In the genomic region with DNA sequence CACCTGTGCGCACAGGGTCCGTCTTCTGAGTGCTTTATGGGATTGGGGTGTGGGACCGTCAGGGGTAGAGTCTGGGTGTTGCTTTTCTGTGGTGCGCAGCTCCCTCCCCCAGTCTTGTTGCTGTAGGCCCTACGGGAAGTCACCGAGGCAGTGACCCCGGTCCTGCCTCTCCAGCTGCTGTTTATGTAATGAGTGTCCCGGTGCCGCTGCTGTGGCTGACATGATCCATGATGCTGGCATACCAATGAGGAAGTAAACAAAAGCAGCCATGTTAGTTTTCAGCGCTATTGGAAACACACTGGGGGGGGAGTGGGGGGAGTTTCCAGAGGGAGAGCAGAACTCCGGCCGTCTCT, we compare ENCODE assay signal across 8 cellular contexts. TPM values are rescaled to one million over a fixed set of nuclear protein-coding genes. Genes with fewer than 3 reads are reported as not detected.
A peak's percentile ranks its signal among the peaks of the same experiment; 100 is the strongest.
DNase-seq lines count a peak whose midpoint lies in the region; ATAC-seq, FAIRE-seq and TF ChIP-seq lines count a peak whose summit lies in the region.

No MANE protein-coding gene starts in this region.

- peaks cover 28 to 46% of the 10 kb centered on the region in 2 experiments for H3K4me1 ChIP-seq in SK-N-SH (ENCODE audit: control insufficient read depth in 1 of 2, insufficient read depth in 2 of 2, low read depth in 1 of 2, low read length in 1 of 2)
- peaks cover 43% of the 10 kb centered on the region for H3K4me1 ChIP-seq in body of pancreas
- peaks cover 8% of the 10 kb centered on the region for H3K4me1 ChIP-seq in iPS-15b (ENCODE audit: control insufficient read depth, insufficient read depth, low read length)
- peaks cover 45 to 47% of the 10 kb centered on the region in 2 donors for H3K4me1 ChIP-seq in gastrocnemius medialis

- TF ChIP-seq POLR2A in body of pancreas (IDR thresholded peaks at IDR 0.05) (peak; percentile 78 to 97 (median 96)), gastrocnemius medialis (IDR thresholded peaks at IDR 0.05) (no peak)

- peaks cover 26% of the 10 kb centered on the region for H3F3A ChIP-seq in SK-N-SH (replicated peaks; ENCODE audit: insufficient read depth)

- H3K4me3 ChIP-seq in SK-N-SH (ENCODE audit: low read depth in 2 of 2, low read length in 1 of 2) (peak overlapping the region; percentile 56 to 99), body of pancreas (peak overlapping the region; percentile 39 to 78), iPS-15b (ENCODE audit: low read depth, low read length) (peak overlapping the region; percentile 87), gastrocnemius medialis (peak overlapping the region; percentile 62 to 90 (median 80))

- in situ Hi-C loops in gastrocnemius medialis (cut with MboI; ENCODE audit: low sequenced_read_pairs in 4 of 4), result no loop called here

- 0% methylated on average over 8 of the region's 12 CpGs for WGBS in SK-N-SH (ENCODE audit: low lambda C conversion rate)
- 0% methylated on average over 3 to 12 of the region's 12 CpGs for WGBS in body of pancreas, 2 donors

- H3K27me3 ChIP-seq in SK-N-SH (ENCODE audit: insufficient read depth) (no peaks in the 10 kb centered on the region), body of pancreas (no peaks in the 10 kb centered on the region), iPS-15b (ENCODE audit: control insufficient read depth, insufficient read depth, low read length) (no peaks in the 10 kb centered on the region), gastrocnemius medialis (no peaks in the 10 kb centered on the region)

- ATAC-seq in body of pancreas (peak; percentile 47), gastrocnemius medialis (peak; percentile 20 to 27), HG03045 (IDR thresholded peaks at IDR 0.05; ENCODE audit: unreplicated experiment) (no peak), HG03097 (IDR thresholded peaks at IDR 0.05; ENCODE audit: low FRiP score, unreplicated experiment) (no peak)

- H3K9ac ChIP-seq in SK-N-SH (peak overlapping the region; percentile 99), iPS-15b (ENCODE audit: low read depth, low read length) (peak overlapping the region; percentile 81)

- no peak for TF ChIP-seq RAD21 in SK-N-SH (IDR thresholded peaks at IDR 0.05; ENCODE audit: low read length)

- peaks cover 74% of the 10 kb centered on the region for H3K79me2 ChIP-seq in SK-N-SH (ENCODE audit: insufficient read depth)

- POLR2A ChIA-PET in SK-N-SH (lab: Yijun Ruan, JAX), result interaction anchor here (0.6 to 3.5 kb wide), 10 partner anchors 16 to 225 kb away, joined by 3 to 33 read pairs (median 4); a partner anchor contains a TSS

- H3K27ac ChIP-seq in C4-2B (peak overlapping the region; percentile 97), SK-N-SH (ENCODE audit: low read depth in 2 of 2, low read length in 1 of 2) (peak overlapping the region; percentile 92 to 93), body of pancreas (peak overlapping the region; percentile 95 to 100 (median 96)), gastrocnemius medialis (peak overlapping the region; percentile 99 to 100 (median 100))

- DNase-seq in HTR-8/SVneo (ENCODE audit: insufficient read length, low spot score) (no peak), SK-N-SH (peak; percentile 57), body of pancreas (peak; percentile 87 to 96 (median 92)), gastrocnemius medialis (peak; percentile 78 to 84)

- H2AFZ ChIP-seq in SK-N-SH (ENCODE audit: low read depth), result no peak overlapping the region

- peak; percentile 52 for FAIRE-seq in HTR-8/SVneo (lab: Jason Lieb, UNC)

- H3K4me2 ChIP-seq in SK-N-SH, result peak overlapping the region; percentile 96

- intact Hi-C loops in body of pancreas (cut with DNase I), result no loop called here
- intact Hi-C loops in gastrocnemius medialis (cut with DNase I; ENCODE audit: low total_unique reads), result no loop called here

- no peak for TF ChIP-seq CTCF in C4-2B (conservative IDR thresholded peaks at IDR 0.05)
- no peak for TF ChIP-seq CTCF in SK-N-SH (IDR thresholded peaks at IDR 0.05)
- TF ChIP-seq CTCF in body of pancreas (IDR thresholded peaks at IDR 0.05), result no peak
- no peak for TF ChIP-seq CTCF in gastrocnemius medialis (IDR thresholded peaks at IDR 0.05 in 4 of 5, conservative IDR thresholded peaks at IDR 0.05 in 1 of 5)

- CTCF ChIA-PET in SK-N-SH (lab: Yijun Ruan, JAX), result interaction anchor here (0.8 to 4.7 kb wide), 19 partner anchors 8 to 143 kb away, joined by 3 to 56 read pairs (median 8); a partner anchor contains a TSS

- H4K20me1 ChIP-seq in SK-N-SH (ENCODE audit: insufficient read depth), result peaks cover 53% of the 10 kb centered on the region

- peaks cover 0 to 4% of the 10 kb centered on the region in 2 experiments for H3K36me3 ChIP-seq in SK-N-SH (replicated peaks in 1 of 2; ENCODE audit: control insufficient read depth in 1 of 2, insufficient read depth in 2 of 2, low read length in 1 of 2)
- no peaks in the 10 kb centered on the region for H3K36me3 ChIP-seq in body of pancreas (replicated peaks in 1 of 2; ENCODE audit: insufficient read depth in 1 of 2, low read depth in 2 of 2)
- H3K36me3 ChIP-seq in iPS-15b (ENCODE audit: control insufficient read depth, insufficient read depth, low read length), result peaks cover 5% of the 10 kb centered on the region
- no peaks in the 10 kb centered on the region for H3K36me3 ChIP-seq in gastrocnemius medialis

- no peak for TF ChIP-seq EP300 in SK-N-SH (IDR thresholded peaks at IDR 0.05; ENCODE audit: borderline replicate concordance in 1 of 2, low read depth in 1 of 2, low read length in 1 of 2)

- no peaks in the 10 kb centered on the region for H3K9me2 ChIP-seq in SK-N-SH

- H3K9me3 ChIP-seq in SK-N-SH, result no peaks in the 10 kb centered on the region
- H3K9me3 ChIP-seq in body of pancreas, result no peaks in the 10 kb centered on the region
- no peaks in the 10 kb centered on the region for H3K9me3 ChIP-seq in iPS-15b (ENCODE audit: control insufficient read depth, insufficient read depth, low read length)
- no peaks in the 10 kb centered on the region for H3K9me3 ChIP-seq in gastrocnemius medialis

TF ChIP-seq in SK-N-SH, 30 proteins besides CTCF, POLR2A, EP300 and RAD21:
- TF ChIP-seq SIN3A (IDR thresholded peaks at IDR 0.05; ENCODE audit: borderline replicate concordance, low read depth, low read length), result 0 out of 2 replicates have a peak, but pooled peaks have one; percentile 45
- TF ChIP-seq JUND (IDR thresholded peaks at IDR 0.05), result no peak
- peak; percentile 77 for TF ChIP-seq YY1 (IDR thresholded peaks at IDR 0.05; ENCODE audit: low read depth)
- peak; percentile 77 for TF ChIP-seq MXI1 (IDR thresholded peaks at IDR 0.05; ENCODE audit: low read depth, low read length)
- 0 out of 2 replicates have a peak, but pooled peaks have one; percentile 7 for TF ChIP-seq TEAD4 (IDR thresholded peaks at IDR 0.05; ENCODE audit: borderline replicate concordance, insufficient read depth)
- TF ChIP-seq, protein P1, sequence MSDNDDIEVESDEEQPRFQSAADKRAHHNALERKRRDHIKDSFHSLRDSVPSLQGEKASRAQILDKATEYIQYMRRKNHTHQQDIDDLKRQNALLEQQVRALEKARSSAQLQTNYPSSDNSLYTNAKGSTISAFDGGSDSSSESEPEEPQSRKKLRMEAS (IDR thresholded peaks at IDR 0.05; ENCODE audit: low read depth), result 0 out of 2 replicates have a peak, but pooled peaks have one; percentile 6
- TF ChIP-seq, protein P2, sequence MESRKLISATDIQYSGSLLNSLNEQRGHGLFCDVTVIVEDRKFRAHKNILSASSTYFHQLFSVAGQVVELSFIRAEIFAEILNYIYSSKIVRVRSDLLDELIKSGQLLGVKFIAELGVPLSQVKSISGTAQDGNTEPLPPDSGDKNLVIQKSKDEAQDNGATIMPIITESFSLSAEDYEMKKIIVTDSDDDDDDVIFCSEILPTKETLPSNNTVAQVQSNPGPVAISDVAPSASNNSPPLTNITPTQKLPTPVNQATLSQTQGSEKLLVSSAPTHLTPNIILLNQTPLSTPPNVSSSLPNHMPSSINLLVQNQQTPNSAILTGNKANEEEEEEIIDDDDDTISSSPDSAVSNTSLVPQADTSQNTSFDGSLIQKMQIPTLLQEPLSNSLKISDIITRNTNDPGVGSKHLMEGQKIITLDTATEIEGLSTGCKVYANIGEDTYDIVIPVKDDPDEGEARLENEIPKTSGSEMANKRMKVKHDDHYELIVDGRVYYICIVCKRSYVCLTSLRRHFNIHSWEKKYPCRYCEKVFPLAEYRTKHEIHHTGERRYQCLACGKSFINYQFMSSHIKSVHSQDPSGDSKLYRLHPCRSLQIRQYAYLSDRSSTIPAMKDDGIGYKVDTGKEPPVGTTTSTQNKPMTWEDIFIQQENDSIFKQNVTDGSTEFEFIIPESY (IDR thresholded peaks at IDR 0.05; ENCODE audit: borderline replicate concordance, low read depth), result no peak
- TF ChIP-seq, protein P3, sequence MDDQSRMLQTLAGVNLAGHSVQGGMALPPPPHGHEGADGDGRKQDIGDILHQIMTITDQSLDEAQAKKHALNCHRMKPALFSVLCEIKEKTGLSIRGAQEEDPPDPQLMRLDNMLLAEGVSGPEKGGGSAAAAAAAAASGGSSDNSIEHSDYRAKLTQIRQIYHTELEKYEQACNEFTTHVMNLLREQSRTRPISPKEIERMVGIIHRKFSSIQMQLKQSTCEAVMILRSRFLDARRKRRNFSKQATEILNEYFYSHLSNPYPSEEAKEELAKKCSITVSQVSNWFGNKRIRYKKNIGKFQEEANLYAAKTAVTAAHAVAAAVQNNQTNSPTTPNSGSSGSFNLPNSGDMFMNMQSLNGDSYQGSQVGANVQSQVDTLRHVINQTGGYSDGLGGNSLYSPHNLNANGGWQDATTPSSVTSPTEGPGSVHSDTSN (IDR thresholded peaks at IDR 0.05), result 0 out of 2 replicates have a peak, but pooled peaks have one; percentile 17

RNA-seq across cellular contexts. Expression of a gene that starts 1.1 kb away (rescaled TPM):
- 67.0 and 108 TPM in 2 replicates for polyA plus RNA-seq in SK-N-SH (2012; rRNA removed)
- polyA plus RNA-seq in SK-N-SH (2012; cell fraction: cytosol; rRNA removed), result 70.8 and 98.8 TPM in 2 replicates
- polyA plus RNA-seq in SK-N-SH (2012; cell fraction: nucleus; rRNA removed), result 83.2 and 87.9 TPM in 2 replicates
- total RNA-seq in body of pancreas, result 100 to 1,000 TPM; 121 to 156 TPM
- 100 to 1,000 TPM; 113 to 222 (median 138) TPM for total RNA-seq in gastrocnemius medialis

Comparison
In these comparisons a context has a peak if more than half of its experiments do, and no peak if none do; other contexts are left out.
1. ATAC-seq: peak in body of pancreas (single experiment) and gastrocnemius medialis (2 of 2); none in HG03045 (single experiment) and HG03097 (single experiment).
2. POLR2A ChIP-seq: peak in body of pancreas (3 of 3); none in gastrocnemius medialis (0 of 2).
3. Peak in every context shown above with its lines, with median percentiles within 50 percentile points of each other: H3K27ac ChIP-seq and H3K4me3 ChIP-seq.